In the genomic region with DNA sequence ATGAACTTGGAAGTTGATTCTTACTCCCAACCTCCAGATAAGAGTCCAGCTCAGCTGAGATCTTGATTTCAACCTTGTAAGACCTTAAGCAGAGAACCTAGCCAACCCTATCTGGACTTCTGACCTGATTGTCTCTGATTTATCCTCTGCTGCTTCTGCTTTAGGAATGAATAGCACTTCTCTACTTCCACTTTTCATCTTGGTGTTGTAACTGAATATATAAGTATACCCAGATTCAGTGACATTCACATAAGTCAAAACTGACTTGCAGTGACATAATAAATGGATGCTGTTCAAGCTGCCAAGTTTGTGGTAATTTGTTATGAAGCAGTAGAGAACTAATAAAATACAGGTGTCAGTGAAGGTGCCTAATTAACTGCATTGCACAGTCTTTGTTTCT, we compare ENCODE assay signal across 1 cellular context.
TF ChIP-seq lines count a peak whose summit lies in the region.

No MANE protein-coding gene starts in this region.

TF ChIP-seq in K562, 482 proteins besides CTCF, POLR2A, EP300 and RAD21:
- no peak for TF ChIP-seq PBX2 (CRISPR knock-in tag; IDR thresholded peaks at IDR 0.05; ENCODE audit: low read depth)
- peak; percentile 92 for TF ChIP-seq PBX2 (tag; conservative IDR thresholded peaks at IDR 0.05; ENCODE audit: low read depth)
- peak; percentile 59 for TF ChIP-seq MEIS2 (IDR thresholded peaks at IDR 0.05; ENCODE audit: partially characterized antibody)
- peak in 1 of 2 experiments; percentile 11; a peak in 1 of 4 replicates for TF ChIP-seq KDM1A (IDR thresholded peaks at IDR 0.05)
- TF ChIP-seq GTF3C2 (IDR thresholded peaks at IDR 0.05; ENCODE audit: borderline replicate concordance, extremely low read depth, insufficient read length): no peak
- TF ChIP-seq KLF10 (CRISPR knock-in tag; IDR thresholded peaks at IDR 0.05): no peak
